Comparison of ENCODE assay signal across 32 cellular contexts in the genomic region with DNA sequence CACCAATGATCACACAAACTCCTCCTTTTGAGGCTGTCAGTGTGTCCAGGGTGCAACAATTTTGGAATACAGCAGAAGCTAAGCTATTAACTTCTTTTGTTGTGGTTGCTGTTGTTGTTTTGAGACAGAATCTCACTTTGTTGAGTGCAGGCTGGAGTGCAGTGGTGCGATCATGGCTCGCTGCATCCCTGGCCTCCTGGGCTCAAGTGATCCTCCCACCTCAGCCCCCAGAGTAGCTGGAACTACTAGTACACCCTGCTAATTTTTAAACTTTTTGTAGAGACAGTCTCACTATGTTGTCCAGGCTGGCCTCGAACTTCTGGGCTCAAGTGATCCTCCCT. TPM values are rescaled to one million over a fixed set of nuclear protein-coding genes. Genes with fewer than 3 reads are reported as not detected.
"Had no signal": no experiment of that assay in that cellular context is flagged by ENCODE, and none has a peak within 500 bp of the region (broad histone marks: within the 10 kb centered on the region; RNA-seq: fewer than 3 reads in every experiment).

No MANE protein-coding gene starts in this region.

- H3K27ac Mint-ChIP-seq: activated CD4-positive, alpha-beta T cell treated with anti-CD3 and anti-CD28 coated beads, Interleukin-2, amount 10 ng/mL, durations not matched to agents 24 days and 14 days; activated CD8-positive, alpha-beta T cell treated with anti-CD3 and anti-CD28 coated beads for 36 hours; activated naive CD4-positive, alpha-beta T cell treated with anti-CD3 and anti-CD28 coated beads, Interleukin-2, amount 50 U/mL, for 24 hours; activated naive CD8-positive, alpha-beta T cell treated with anti-CD3 and anti-CD28 coated beads, Interleukin-2, amount 10 ng/mL, durations not matched to agents 7 days and 5 days; activated T-helper 2 cell treated with anti-CD3 and anti-CD28 coated beads, Interferon-gamma antibody, Interleukin-2, Interleukin-4, amounts not matched to agents 10 μg/mL and 5 μg/mL and 100 μg/mL, durations not matched to agents 14 hours and 24 hours and 36 hours had no signal

- H3K4me3 Mint-ChIP-seq: activated CD4-positive, alpha-beta T cell treated with anti-CD3 and anti-CD28 coated beads, Interleukin-2, amount 10 ng/mL, durations not matched to agents 24 days and 14 days; activated CD8-positive, alpha-beta T cell treated with anti-CD3 and anti-CD28 coated beads for 36 hours; activated naive CD4-positive, alpha-beta T cell treated with anti-CD3 and anti-CD28 coated beads, Interleukin-2, amount 50 U/mL, for 24 hours; activated naive CD8-positive, alpha-beta T cell treated with anti-CD3 and anti-CD28 coated beads, Interleukin-2, amount 10 ng/mL, durations not matched to agents 7 days and 5 days had no signal

- H3K9ac ChIP-seq: KMS-11 had no signal

- DNase-seq: activated CD4-positive, alpha-beta T cell treated with anti-CD3 and anti-CD28 coated beads, Interleukin-2, amount 10 ng/mL, durations not matched to agents 24 days and 14 days; activated CD4-positive, alpha-beta T cell treated with anti-CD3 and anti-CD28 coated beads, Interleukin-2, amount 50 U/mL, for 4 hours; activated CD8-positive, alpha-beta T cell treated with anti-CD3 and anti-CD28 coated beads for 36 hours; activated gamma-delta T cell; activated naive CD4-positive, alpha-beta T cell treated with Interleukin-2 at 50 U/mL for 16 hours; activated naive CD8-positive, alpha-beta T cell treated with anti-CD3 and anti-CD28 coated beads, Interleukin-2, amount 10 ng/mL, durations not matched to agents 7 days and 5 days; activated T-cell treated with anti-CD3 and anti-CD28 coated beads, Interleukin-2, amount 50 U/mL, for 1 hour; amygdala; MM.1S; MV-4-11; NCI-H1092; NCI-H1436 treated with DMSO at 0.1 percent for 48 hours; NCI-H1694 treated with DMSO at 0.1 percent for 48 hours; NCI-H510A; NCI-H526; NCI-H748 treated with DMSO at 0.1 percent for 48 hours; NK-92 treated with Interleukin-12 subunit alpha and Interleukin-12 subunit beta, amount 100 ng/mL, for 24 hours; PC-3; Peyer's patch; RPMI8226; SIG-M5; SW 1271; T-helper 1 cell; T-helper 2 cell; T-helper 9 cell had no signal

- H3K9me3 Mint-ChIP-seq: activated CD4-positive, alpha-beta T cell treated with anti-CD3 and anti-CD28 coated beads, Interleukin-2, amount 10 ng/mL, durations not matched to agents 24 days and 14 days; activated CD8-positive, alpha-beta T cell treated with anti-CD3 and anti-CD28 coated beads for 36 hours; activated naive CD4-positive, alpha-beta T cell treated with anti-CD3 and anti-CD28 coated beads, Interleukin-2, amount 50 U/mL, for 24 hours; activated naive CD8-positive, alpha-beta T cell treated with anti-CD3 and anti-CD28 coated beads, Interleukin-2, amount 10 ng/mL, durations not matched to agents 7 days and 5 days; activated T-helper 2 cell treated with anti-CD3 and anti-CD28 coated beads, Interferon-gamma antibody, Interleukin-2, Interleukin-4, amounts not matched to agents 10 μg/mL and 5 μg/mL and 100 μg/mL, durations not matched to agents 14 hours and 24 hours and 36 hours had no signal

- H3K27me3 Mint-ChIP-seq: activated CD8-positive, alpha-beta T cell treated with anti-CD3 and anti-CD28 coated beads for 36 hours; activated naive CD4-positive, alpha-beta T cell treated with anti-CD3 and anti-CD28 coated beads, Interleukin-2, amount 50 U/mL, for 24 hours had no signal

- H3K4me1 ChIP-seq: ascending aorta, Peyer's patch had no signal

- H3K36me3 ChIP-seq: ascending aorta, Peyer's patch had no signal

- H3K4me1 Mint-ChIP-seq: activated naive CD4-positive, alpha-beta T cell treated with anti-CD3 and anti-CD28 coated beads, Interleukin-2, amount 50 U/mL, for 24 hours; activated naive CD8-positive, alpha-beta T cell treated with anti-CD3 and anti-CD28 coated beads, Interleukin-2, amount 10 ng/mL, durations not matched to agents 7 days and 5 days had no signal

- H3K27ac ChIP-seq: ascending aorta, KMS-11, Peyer's patch had no signal

- H3K4me2 ChIP-seq: KMS-11 had no signal

- H3K9me3 ChIP-seq: ascending aorta, Peyer's patch had no signal

- H3K4me3 ChIP-seq: ascending aorta, Peyer's patch had no signal

- ATAC-seq: activated CD8-positive, alpha-beta T cell treated with anti-CD3 and anti-CD28 coated beads for 36 hours; PC-3; SK-N-SH treated with all-trans-retinoic acid at 6 μM for 48 hours had no signal

- H3K36me3 Mint-ChIP-seq: activated naive CD4-positive, alpha-beta T cell treated with anti-CD3 and anti-CD28 coated beads, Interleukin-2, amount 50 U/mL, for 24 hours; activated naive CD8-positive, alpha-beta T cell treated with anti-CD3 and anti-CD28 coated beads, Interleukin-2, amount 10 ng/mL, durations not matched to agents 7 days and 5 days had no signal

- H3K27me3 ChIP-seq: ascending aorta, Peyer's patch had no signal

RNA-seq across cellular contexts. Expression of gene GSTT2B, which starts 22.0 kb away (rescaled TPM):
- total RNA-seq: activated CD4-positive, alpha-beta T cell treated with anti-CD3 and anti-CD28 coated beads, Interleukin-2, amount 10 ng/mL, durations not matched to agents 24 days and 14 days; activated CD8-positive, alpha-beta memory T cell treated with anti-CD3 and anti-CD28 coated beads for 36 hours; activated CD8-positive, alpha-beta T cell treated with anti-CD3 and anti-CD28 coated beads for 36 hours; activated naive CD8-positive, alpha-beta T cell treated with anti-CD3 and anti-CD28 coated beads, Interleukin-2, amount 10 ng/mL, durations not matched to agents 7 days and 5 days; ascending aorta had no signal

RNA-seq across cellular contexts. Expression of gene DDTL, which starts 27.7 kb away (rescaled TPM):
- total RNA-seq: activated CD8-positive, alpha-beta memory T cell treated with anti-CD3 and anti-CD28 coated beads for 36 hours; activated CD8-positive, alpha-beta T cell treated with anti-CD3 and anti-CD28 coated beads for 36 hours; activated naive CD8-positive, alpha-beta T cell treated with anti-CD3 and anti-CD28 coated beads, Interleukin-2, amount 10 ng/mL, durations not matched to agents 7 days and 5 days; ascending aorta had no signal

RNA-seq across cellular contexts. Expression of gene GSTT2, which starts 40.9 kb away (rescaled TPM):
- total RNA-seq: activated CD8-positive, alpha-beta memory T cell treated with anti-CD3 and anti-CD28 coated beads for 36 hours; activated CD8-positive, alpha-beta T cell treated with anti-CD3 and anti-CD28 coated beads for 36 hours; activated naive CD8-positive, alpha-beta T cell treated with anti-CD3 and anti-CD28 coated beads, Interleukin-2, amount 10 ng/mL, durations not matched to agents 7 days and 5 days; activated T-helper 2 cell treated with anti-CD3 and anti-CD28 coated beads, Interferon-gamma antibody, Interleukin-2, Interleukin-4, amounts not matched to agents 10 μg/mL and 5 μg/mL and 100 μg/mL, durations not matched to agents 14 hours and 24 hours and 36 hours; ascending aorta; PC-3; Peyer's patch; SK-MEL-5 had no signal
